8 cellular contexts compared by ENCODE assay signal in the genomic region with DNA sequence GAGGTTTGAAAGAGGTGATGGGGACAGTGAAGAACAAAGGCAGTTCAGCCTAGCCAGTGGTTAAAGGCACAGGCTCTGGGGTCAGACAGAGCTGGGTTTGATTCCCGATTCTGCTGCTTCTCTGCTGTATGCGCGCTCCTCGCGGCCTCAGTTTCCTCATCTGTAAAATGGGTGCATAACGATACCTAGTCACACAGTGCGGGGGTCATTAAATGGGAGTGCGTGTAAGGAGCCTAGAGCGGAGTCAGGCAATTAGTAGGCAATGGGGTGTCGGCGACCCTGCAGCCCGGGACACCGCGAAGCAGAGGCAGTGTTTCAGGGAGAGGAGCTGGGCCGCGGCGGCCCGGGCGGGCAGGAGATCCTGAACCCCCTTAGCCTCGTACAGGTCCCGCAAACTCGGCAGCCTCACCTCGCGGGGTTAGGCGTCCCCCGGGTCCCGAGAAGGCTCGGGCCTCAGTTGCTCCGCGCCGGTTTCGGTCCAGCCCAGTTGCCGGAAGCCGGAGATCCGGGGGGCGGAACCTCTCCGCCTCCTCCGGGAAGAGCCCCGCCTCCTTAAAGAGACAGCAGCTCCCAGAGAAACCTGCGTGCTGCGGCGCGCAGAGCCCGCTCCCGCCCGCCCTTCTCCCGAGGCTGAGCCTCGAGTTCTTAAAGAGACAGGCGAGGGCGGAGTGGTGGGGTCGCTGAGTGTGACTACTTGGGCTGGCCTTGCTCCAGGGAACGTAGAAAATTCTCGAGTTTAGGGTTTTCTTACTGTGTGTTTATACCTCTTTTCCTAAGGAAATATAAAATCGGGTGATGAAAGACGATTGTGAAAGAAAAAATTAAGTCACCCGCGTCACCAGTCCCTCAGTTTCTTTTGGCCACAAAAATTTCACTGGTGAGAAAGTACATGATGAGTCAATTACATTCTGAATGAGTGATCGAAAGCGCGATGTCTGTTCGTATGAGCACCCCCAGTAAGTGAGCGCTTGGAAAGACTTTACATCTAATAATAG. TPM values are rescaled to one million over a fixed set of nuclear protein-coding genes. Genes with fewer than 3 reads are reported as not detected.
DNase-seq lines count a peak whose midpoint lies in the region; ATAC-seq lines count a peak whose summit lies in the region.

A gene (minus strand): TSS at position 494 of the 995 bp plus-strand sequence. CDS start 860 bp downstream, outside the sequence.

- H3K36me3 ChIP-seq in endocrine pancreas (ENCODE audit: control insufficient read depth, insufficient read depth, low read length), result no peaks in the 10 kb centered on the region
- peaks cover 2 to 25% of the 10 kb centered on the region in 2 experiments for H3K36me3 ChIP-seq in mesenchymal stem cell (ENCODE audit: control insufficient read depth in 1 of 2, insufficient read depth in 2 of 2, low read depth in 1 of 2, low read length in 2 of 2)

- H3K4me2 ChIP-seq in mesenchymal stem cell (ENCODE audit: low read length, poor library complexity, severe bottlenecking), result peak within 1 kb of the TSS; percentile 54

- H3K9me3 Mint-ChIP-seq in activated CD8-positive, alpha-beta memory T cell treated with anti-CD3 and anti-CD28 coated beads, Interleukin-2, amount 10 ng/mL, durations not matched to agents 7 days and 5 days (ENCODE audit: low read depth), result no peaks in the 10 kb centered on the region

- no peaks in the 10 kb centered on the region for H3K27me3 Mint-ChIP-seq in activated CD8-positive, alpha-beta memory T cell treated with anti-CD3 and anti-CD28 coated beads, Interleukin-2, amount 10 ng/mL, durations not matched to agents 7 days and 5 days

- H3K36me3 Mint-ChIP-seq in activated CD8-positive, alpha-beta memory T cell treated with anti-CD3 and anti-CD28 coated beads, Interleukin-2, amount 10 ng/mL, durations not matched to agents 7 days and 5 days, result peaks cover 10% of the 10 kb centered on the region

- H3K9ac ChIP-seq in endocrine pancreas (ENCODE audit: control insufficient read depth, insufficient read depth, low read length) (peak within 1 kb of the TSS; percentile 77), mesenchymal stem cell (ENCODE audit: low read length) (peak within 1 kb of the TSS; percentile 96)

- H3K27ac Mint-ChIP-seq in activated CD8-positive, alpha-beta memory T cell treated with anti-CD3 and anti-CD28 coated beads, Interleukin-2, amount 10 ng/mL, durations not matched to agents 7 days and 5 days, result peak within 1 kb of the TSS; percentile 92

- no peaks in the 10 kb centered on the region for H3K27me3 ChIP-seq in endocrine pancreas (ENCODE audit: control insufficient read depth, insufficient read depth, low read length)
- H3K27me3 ChIP-seq in mesenchymal stem cell (ENCODE audit: control insufficient read depth in 1 of 2, insufficient read depth in 1 of 2, low read length in 2 of 2), result peaks cover 0 to 4% of the 10 kb centered on the region in 2 experiments

- H3K9me3 ChIP-seq in endocrine pancreas (ENCODE audit: control insufficient read depth, low read length) (no peaks in the 10 kb centered on the region), mesenchymal stem cell (ENCODE audit: control insufficient read depth, low read length) (no peaks in the 10 kb centered on the region)

- peak within 1 kb of the TSS; percentile 96 for H2AFZ ChIP-seq in mesenchymal stem cell (ENCODE audit: low read depth, low read length)

- CTCF ChIA-PET in activated CD8-positive, alpha-beta memory T cell treated with anti-CD3 and anti-CD28 coated beads, Interleukin-2, amount 10 ng/mL, durations not matched to agents 7 days and 5 days (lab: Charles Lee), result interaction anchor here (1.1 to 2.7 kb wide), 6 partner anchors 11 to 70 kb away, joined by 3 to 8 read pairs (median 6); a partner anchor contains a TSS

- peak within 1 kb of the TSS; percentile 92 for H2BK15ac ChIP-seq in mesenchymal stem cell (ENCODE audit: low read depth, poor library complexity, severe bottlenecking)

- WGBS in mesenchymal stem cell, result 4% methylated on average over 53 of the region's 62 CpGs

- H3K4me1 ChIP-seq in endocrine pancreas (ENCODE audit: control insufficient read depth, insufficient read depth, low read length) (peaks cover 10% of the 10 kb centered on the region), mesenchymal stem cell (ENCODE audit: control insufficient read depth, insufficient read depth, low read depth, low read length) (peaks cover 5% of the 10 kb centered on the region)

- ATAC-seq in GM19468 (IDR thresholded peaks at IDR 0.05; ENCODE audit: extremely low read depth, unreplicated experiment), result peak; percentile 62
- peak; percentile 99 for ATAC-seq in activated CD8-positive, alpha-beta memory T cell treated with anti-CD3 and anti-CD28 coated beads, Interleukin-2, amount 10 ng/mL, durations not matched to agents 7 days and 5 days

- peak within 1 kb of the TSS in 1 of 2 experiments; percentile 20 for H3K23ac ChIP-seq in mesenchymal stem cell (ENCODE audit: low read length in 2 of 2)

- H2BK5ac ChIP-seq in mesenchymal stem cell (ENCODE audit: low read depth, low read length, poor library complexity, severe bottlenecking), result no peak within 1 kb of the TSS

- peaks cover 20% of the 10 kb centered on the region for H3K4me1 Mint-ChIP-seq in activated CD8-positive, alpha-beta memory T cell treated with anti-CD3 and anti-CD28 coated beads, Interleukin-2, amount 10 ng/mL, durations not matched to agents 7 days and 5 days

- no peak within 1 kb of the TSS for H2AK5ac ChIP-seq in mesenchymal stem cell (ENCODE audit: low read length, severe bottlenecking)

- H3K79me1 ChIP-seq in mesenchymal stem cell (replicated peaks; ENCODE audit: low read length, poor library complexity, severe bottlenecking), result peaks cover 5% of the 10 kb centered on the region

- peak within 1 kb of the TSS; percentile 62 to 85 for H3K4ac ChIP-seq in mesenchymal stem cell (ENCODE audit: low read depth in 1 of 2, low read length in 2 of 2)

- H3K14ac ChIP-seq in mesenchymal stem cell (ENCODE audit: low read length in 2 of 2), result peak within 1 kb of the TSS in 1 of 2 experiments; percentile 89

- H2BK12ac ChIP-seq in mesenchymal stem cell (ENCODE audit: low read length in 2 of 2), result peak within 1 kb of the TSS in 1 of 2 experiments; percentile 21

- H3K4me3 ChIP-seq in endocrine pancreas (ENCODE audit: control insufficient read depth, insufficient read depth, low read length), result peak within 1 kb of the TSS; percentile 79
- H3K4me3 ChIP-seq in mesenchymal stem cell (ENCODE audit: insufficient read depth in 1 of 2, low read depth in 1 of 2, low read length in 2 of 2), result peak within 1 kb of the TSS; percentile 86 to 100

- H3K27ac ChIP-seq in mesenchymal stem cell (ENCODE audit: low read length, poor library complexity, severe bottlenecking), result peak within 1 kb of the TSS; percentile 33

- H2BK120ac ChIP-seq in mesenchymal stem cell (ENCODE audit: low read depth, low read length), result no peak within 1 kb of the TSS

- peak within 1 kb of the TSS; percentile 98 for H3K4me3 Mint-ChIP-seq in activated CD8-positive, alpha-beta memory T cell treated with anti-CD3 and anti-CD28 coated beads, Interleukin-2, amount 10 ng/mL, durations not matched to agents 7 days and 5 days

- peak within 1 kb of the TSS; percentile 86 to 87 for H3K18ac ChIP-seq in mesenchymal stem cell (ENCODE audit: low read depth in 1 of 2, low read length in 2 of 2)

- peak within 1 kb of the TSS; percentile 83 for H4K8ac ChIP-seq in mesenchymal stem cell (ENCODE audit: low read length)

- H4K91ac ChIP-seq in mesenchymal stem cell (ENCODE audit: low read length), result peak within 1 kb of the TSS; percentile 80

- DNase-seq in COLO829 (ENCODE audit: low spot score) (peak; percentile 66), HS-5 (ENCODE audit: low read depth) (peak; percentile 77), NOMO-1 (lab: John Stamatoyannopoulos, UW; ENCODE audit: unreplicated experiment in 2 of 2) (peak; percentile 80 to 90), mesenchymal stem cell (peak; percentile 91)
- peak; percentile 93 for DNase-seq in activated CD8-positive, alpha-beta memory T cell treated with anti-CD3 and anti-CD28 coated beads, Interleukin-2, amount 10 ng/mL, durations not matched to agents 7 days and 5 days
- peak; percentile 69 for DNase-seq in stimulated activated CD8-positive, alpha-beta memory T cell treated with anti-CD3 and anti-CD28 coated beads, Interleukin-12 subunit alpha, Interleukin-12 subunit beta, amount 100 ng/mL, for 24 hours (ENCODE audit: extremely low read depth)

RNA-seq across cellular contexts. Expression of the gene that starts here (rescaled TPM):
- 10 to 100 TPM; 17.2 to 18.0 TPM for total RNA-seq in activated CD8-positive, alpha-beta memory T cell treated with anti-CD3 and anti-CD28 coated beads, Interleukin-2, amount 10 ng/mL, durations not matched to agents 7 days and 5 days
- 39.7 TPM for polyA plus RNA-seq in mesenchymal stem cell (2013, experiment 1 of 2)
- polyA plus RNA-seq in mesenchymal stem cell (2013, experiment 2 of 2), result 40.4 TPM

Comparison
In these comparisons a context has a peak if more than half of its experiments do, and no peak if none do; other contexts are left out.
1. Peak in every context shown above with its lines: DNase-seq, ATAC-seq, H3K4me3 ChIP-seq and H3K27ac ChIP-seq.